Comparison of ENCODE assay signal across 15 cellular contexts in genomic region chr1:206002160-206002559, GRCh38. TPM values are rescaled to one million over a fixed set of nuclear protein-coding genes. Genes with fewer than 3 reads are reported as not detected.
A peak's percentile ranks its signal among the peaks of the same experiment; 100 is the strongest.
DNase-seq lines count a peak whose midpoint lies in the region; ATAC-seq and TF ChIP-seq lines count a peak whose summit lies in the region.
"Had no signal": no experiment of that assay in that cellular context is flagged by ENCODE, and none has a peak within 500 bp of the region (broad histone marks: within the 10 kb centered on the region; RNA-seq: fewer than 3 reads in every experiment).

No MANE protein-coding gene starts in this region.

- peak; percentile 74 for DNase-seq in HPDE6-E6E7 (ENCODE audit: extremely low spot score)
- peak in 1 of 2 donors; percentile 19 for DNase-seq in breast epithelium (ENCODE audit: low spot score in 2 of 2)
- peak; percentile 19 for DNase-seq in left lobe of liver (ENCODE audit: low spot score)
- no peak for DNase-seq in stimulated activated naive B cell treated with anti-CD40 and anti-IgM and Interleukin-4, amounts not matched to agents 10 μg/mL and 1 μg/mL and 100 μg/mL, for 72 hours
- DNase-seq in cerebellar cortex (ENCODE audit: low spot score) = no peak
- no peak for DNase-seq in cerebellar nuclear complex (lab: John Stamatoyannopoulos, UW)
- DNase-seq in iPS-NIHi7 (ENCODE audit: extremely low spot score) = no peak
- DNase-seq: glutamatergic neuron, NCI-H1694 treated with DMSO at 0.1 percent for 48 hours, NCI-H82 had no signal

- H3K27me3 ChIP-seq in breast epithelium = no peaks in the 10 kb centered on the region
- H3K27me3 ChIP-seq: left lung had no signal

- no peak for TF ChIP-seq POLR2A in breast epithelium (IDR thresholded peaks at IDR 0.05)

- no peaks in the 10 kb centered on the region for H3K9me3 ChIP-seq in breast epithelium
- H3K9me3 ChIP-seq: left lung had no signal

- no peaks in the 10 kb centered on the region for H3K27me3 Mint-ChIP-seq in stimulated activated naive B cell treated with anti-CD40 and anti-IgM and Interleukin-4, amounts not matched to agents 10 μg/mL and 1 μg/mL and 100 μg/mL, for 72 hours
- H3K27me3 Mint-ChIP-seq: IgD-negative memory B cell had no signal

- peaks cover 1 to 2% of the 10 kb centered on the region in 2 donors for H3K9me3 Mint-ChIP-seq in stimulated activated naive B cell treated with anti-CD40 and anti-IgM and Interleukin-4, amounts not matched to agents 10 μg/mL and 1 μg/mL and 100 μg/mL, for 72 hours
- H3K9me3 Mint-ChIP-seq: activated naive CD8-positive, alpha-beta T cell treated with anti-CD3 and anti-CD28 coated beads for 36 hours; IgD-negative memory B cell; stimulated activated effector memory CD8-positive, alpha-beta T cell treated with anti-CD3 and anti-CD28 coated beads, Interleukin-12 subunit alpha, Interleukin-12 subunit beta, amount 100 ng/mL, for 72 hours had no signal

- peaks cover 0 to 1% of the 10 kb centered on the region in 2 donors for H3K36me3 Mint-ChIP-seq in stimulated activated naive B cell treated with anti-CD40 and anti-IgM and Interleukin-4, amounts not matched to agents 10 μg/mL and 1 μg/mL and 100 μg/mL, for 72 hours
- H3K36me3 Mint-ChIP-seq: activated naive CD8-positive, alpha-beta T cell treated with anti-CD3 and anti-CD28 coated beads for 36 hours; IgD-negative memory B cell; stimulated activated effector memory CD8-positive, alpha-beta T cell treated with anti-CD3 and anti-CD28 coated beads, Interleukin-12 subunit alpha, Interleukin-12 subunit beta, amount 100 ng/mL, for 72 hours had no signal

- ATAC-seq in left lobe of liver = no peak
- no peak for ATAC-seq in stimulated activated naive B cell treated with anti-CD40 and anti-IgM and Interleukin-4, amounts not matched to agents 10 μg/mL and 1 μg/mL and 100 μg/mL, for 72 hours (replicated peaks)
- ATAC-seq in HG02884 (IDR thresholded peaks at IDR 0.05; ENCODE audit: unreplicated experiment) = no peak

- H3K36me3 ChIP-seq in breast epithelium = no peaks in the 10 kb centered on the region
- H3K36me3 ChIP-seq: left lung had no signal

- peak overlapping the region; percentile 77 to 80 for H3K27ac ChIP-seq in breast epithelium

- TF ChIP-seq CTCF in breast epithelium (IDR thresholded peaks at IDR 0.05) = no peak

- peaks cover 5% of the 10 kb centered on the region in 2 donors for H3K4me1 ChIP-seq in breast epithelium

- intact Hi-C loops in breast epithelium (cut with DNase I; ENCODE audit: low total_unique reads) = no loop called here

- no peak overlapping the region for H3K4me3 Mint-ChIP-seq in stimulated activated naive B cell treated with anti-CD40 and anti-IgM and Interleukin-4, amounts not matched to agents 10 μg/mL and 1 μg/mL and 100 μg/mL, for 72 hours
- H3K4me3 Mint-ChIP-seq: activated naive CD8-positive, alpha-beta T cell treated with anti-CD3 and anti-CD28 coated beads for 36 hours; IgD-negative memory B cell; stimulated activated effector memory CD8-positive, alpha-beta T cell treated with anti-CD3 and anti-CD28 coated beads, Interleukin-12 subunit alpha, Interleukin-12 subunit beta, amount 100 ng/mL, for 72 hours had no signal

- peak overlapping the region; percentile 26 to 55 (median 42) for H3K4me3 ChIP-seq in breast epithelium

- H3K4me1 Mint-ChIP-seq in stimulated activated naive B cell treated with anti-CD40 and anti-IgM and Interleukin-4, amounts not matched to agents 10 μg/mL and 1 μg/mL and 100 μg/mL, for 72 hours = peaks cover 17% of the 10 kb centered on the region in 2 donors

- peak overlapping the region; percentile 49 for H3K27ac Mint-ChIP-seq in stimulated activated naive B cell treated with anti-CD40 and anti-IgM and Interleukin-4, amounts not matched to agents 10 μg/mL and 1 μg/mL and 100 μg/mL, for 72 hours
- H3K27ac Mint-ChIP-seq: activated naive CD8-positive, alpha-beta T cell treated with anti-CD3 and anti-CD28 coated beads for 36 hours; IgD-negative memory B cell; stimulated activated effector memory CD8-positive, alpha-beta T cell treated with anti-CD3 and anti-CD28 coated beads, Interleukin-12 subunit alpha, Interleukin-12 subunit beta, amount 100 ng/mL, for 72 hours had no signal

RNA-seq across cellular contexts. Expression of gene RAB7B, which starts 1.0 kb away (rescaled TPM):
- 1 to 10 TPM; 1.3 to 6.6 (median 2.9) TPM for total RNA-seq in breast epithelium
- total RNA-seq in left lobe of liver = 0.73 TPM
- total RNA-seq: activated naive CD8-positive, alpha-beta T cell treated with anti-CD3 and anti-CD28 coated beads for 36 hours had no signal

RNA-seq across cellular contexts. Expression of gene CTSE, which starts 21.5 kb away (rescaled TPM):
- total RNA-seq in breast epithelium (under 1 TPM in 1 of 3 donors, not detected in 2; under 0.01 TPM), left lobe of liver (not detected)
- total RNA-seq: activated naive CD8-positive, alpha-beta T cell treated with anti-CD3 and anti-CD28 coated beads for 36 hours had no signal

RNA-seq across cellular contexts. Expression of gene RHEX, which starts 50.8 kb away (rescaled TPM):
- 10 to 100 TPM in 1 of 3 donors, 1 to 10 TPM in 1, under 1 TPM in 1; 0.98 to 20.6 (median 4.4) TPM for total RNA-seq in breast epithelium
- total RNA-seq in left lobe of liver = 0.43 TPM
- total RNA-seq: activated naive CD8-positive, alpha-beta T cell treated with anti-CD3 and anti-CD28 coated beads for 36 hours had no signal

RNA-seq across cellular contexts. Expression of gene SLC26A9, which starts 58.9 kb away (rescaled TPM):
- not detected for total RNA-seq in breast epithelium
- total RNA-seq in left lobe of liver = 0.05 TPM
- total RNA-seq: activated naive CD8-positive, alpha-beta T cell treated with anti-CD3 and anti-CD28 coated beads for 36 hours had no signal

Comparison
In these comparisons a context has a peak if more than half of its experiments do, and no peak if none do; other contexts are left out.
1. DNase-seq: peak in HPDE6-E6E7 (single experiment) and left lobe of liver (single experiment); none in stimulated activated naive B cell treated with anti-CD40 and anti-IgM and Interleukin-4, amounts not matched to agents 10 μg/mL and 1 μg/mL and 100 μg/mL, for 72 hours (single experiment), cerebellar cortex (single experiment), cerebellar nuclear complex (0 of 2) and iPS-NIHi7 (single experiment).